In genomic region chr1:74812180-74812541, GRCh38 we compare ENCODE assay signal across 1 cellular context.
TF ChIP-seq lines count a peak whose summit lies in the region.

No MANE protein-coding gene starts in this region.

TF ChIP-seq in SK-N-SH, 30 proteins besides CTCF, POLR2A, EP300 and RAD21 (continued from another document):
- no peak for TF ChIP-seq USF2 (IDR thresholded peaks at IDR 0.05; ENCODE audit: borderline replicate concordance, low read depth, low read length)
